Comparison of ENCODE assay signal across 10 cellular contexts in the genomic region with DNA sequence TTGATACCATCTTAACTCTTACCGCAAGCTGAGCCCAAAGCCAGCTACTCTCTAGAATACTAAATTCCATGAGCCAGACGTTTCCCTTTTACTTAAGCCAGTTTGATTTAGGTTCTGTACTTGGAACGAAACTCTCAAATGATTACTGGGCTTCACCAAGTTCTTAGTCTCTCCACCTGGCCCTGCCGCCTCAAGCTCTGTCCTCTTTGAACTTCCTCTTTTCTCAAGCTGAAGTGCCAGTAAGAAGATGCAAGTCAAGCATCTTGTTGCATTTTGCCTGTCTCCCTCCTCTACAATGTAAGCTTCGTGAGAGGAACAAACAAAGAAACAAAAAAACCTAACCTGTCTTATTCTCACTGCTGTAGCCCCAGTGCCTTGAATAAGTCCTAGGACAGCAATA.
"Had no signal": no experiment of that assay in that cellular context is flagged by ENCODE, and none has a peak within 500 bp of the region (broad histone marks: within the 10 kb centered on the region; RNA-seq: fewer than 3 reads in every experiment).

No MANE protein-coding gene starts in this region.

- H3K9me3 Mint-ChIP-seq: activated naive CD4-positive, alpha-beta T cell treated with anti-CD3 and anti-CD28 coated beads, Interleukin-2, amount 50 U/mL, for 72 hours; natural killer cell; stimulated activated naive CD8-positive, alpha-beta T cell treated with anti-CD3 and anti-CD28 coated beads, Interleukin-15, amount 100 ng/mL, for 72 hours had no signal

- H3K9me3 ChIP-seq: mucosa of descending colon, sigmoid colon, testis had no signal

- H3K36me3 Mint-ChIP-seq: activated naive CD4-positive, alpha-beta T cell treated with anti-CD3 and anti-CD28 coated beads, Interleukin-2, amount 50 U/mL, for 72 hours; natural killer cell had no signal

- H3K27me3 Mint-ChIP-seq: stimulated activated naive CD8-positive, alpha-beta T cell treated with anti-CD3 and anti-CD28 coated beads, Interleukin-15, amount 100 ng/mL, for 72 hours had no signal

- H3K27ac Mint-ChIP-seq: activated naive CD4-positive, alpha-beta T cell treated with anti-CD3 and anti-CD28 coated beads, Interleukin-2, amount 50 U/mL, for 72 hours; natural killer cell; stimulated activated naive CD8-positive, alpha-beta T cell treated with anti-CD3 and anti-CD28 coated beads, Interleukin-15, amount 100 ng/mL, for 72 hours had no signal

- H3K4me3 Mint-ChIP-seq: natural killer cell; stimulated activated naive CD8-positive, alpha-beta T cell treated with anti-CD3 and anti-CD28 coated beads, Interleukin-15, amount 100 ng/mL, for 72 hours had no signal

- H3K4me1 ChIP-seq: sigmoid colon, testis had no signal

- H3K4me1 Mint-ChIP-seq: natural killer cell; stimulated activated naive CD8-positive, alpha-beta T cell treated with anti-CD3 and anti-CD28 coated beads, Interleukin-15, amount 100 ng/mL, for 72 hours had no signal

- H3K36me3 ChIP-seq: brain microvascular endothelial cell, sigmoid colon had no signal

- H3K27me3 ChIP-seq: brain microvascular endothelial cell, sigmoid colon, testis had no signal

- H3K4me3 ChIP-seq: mucosa of descending colon, sigmoid colon, testis had no signal

- H3K27ac ChIP-seq: brain microvascular endothelial cell, sigmoid colon, testis had no signal

- DNase-seq: brain microvascular endothelial cell; mucosa of descending colon; natural killer cell; occipital lobe; sigmoid colon; stimulated activated CD4-positive, alpha-beta T cell treated with anti-CD3 and anti-CD28 coated beads, Interleukin-2, amount 100 ng/mL, for 24 hours; stimulated activated naive CD8-positive, alpha-beta T cell treated with anti-CD3 and anti-CD28 coated beads, Interleukin-15, amount 100 ng/mL, for 72 hours; testis had no signal

- ATAC-seq: activated naive CD4-positive, alpha-beta T cell treated with anti-CD3 and anti-CD28 coated beads, Interleukin-2, amount 50 U/mL, for 72 hours; esophagus mucosa; mucosa of descending colon; natural killer cell; stimulated activated naive CD8-positive, alpha-beta T cell treated with anti-CD3 and anti-CD28 coated beads, Interleukin-15, amount 100 ng/mL, for 72 hours had no signal
